Comparison of ENCODE assay signal across 8 cellular contexts in genomic region chr11:6667733-6668374, GRCh38. TPM values are rescaled to one million over a fixed set of nuclear protein-coding genes. Genes with fewer than 3 reads are reported as not detected.
DNase-seq lines count a peak whose midpoint lies in the region; ATAC-seq, FAIRE-seq and TF ChIP-seq lines count a peak whose summit lies in the region.

No MANE protein-coding gene starts in this region.

- H3K27me3 ChIP-seq in endothelial cell of umbilical vein (ENCODE audit: control insufficient read depth in 2 of 2, insufficient read depth in 2 of 2, low read length in 2 of 2) (no peaks in the 10 kb centered on the region), parathyroid adenoma (ENCODE audit: control insufficient read depth, insufficient read depth, low read length) (no peaks in the 10 kb centered on the region)

- H3K36me3 Mint-ChIP-seq in activated CD8-positive, alpha-beta memory T cell treated with anti-CD3 and anti-CD28 coated beads, Interleukin-2, amount 10 ng/mL, durations not matched to agents 7 days and 5 days = peaks cover 4% of the 10 kb centered on the region

- peak; percentile 69 for ATAC-seq in activated CD8-positive, alpha-beta memory T cell treated with anti-CD3 and anti-CD28 coated beads, Interleukin-2, amount 10 ng/mL, durations not matched to agents 7 days and 5 days
- ATAC-seq in HG03095 (IDR thresholded peaks at IDR 0.05; ENCODE audit: unreplicated experiment) (peak; percentile 75), HG02973 (IDR thresholded peaks at IDR 0.05; ENCODE audit: unreplicated experiment) (no peak)

- no peak overlapping the region for H3K4me3 ChIP-seq in endothelial cell of umbilical vein (replicated peaks in 1 of 3; ENCODE audit: insufficient read depth in 1 of 3, low read depth in 1 of 3, low read length in 3 of 3)
- H3K4me3 ChIP-seq in parathyroid adenoma (ENCODE audit: low read depth, low read length) = no peak overlapping the region

- dilution Hi-C loops in endothelial cell of umbilical vein (cut with MboI; ENCODE audit: extremely low pct_ligation_motif_present, low sequenced_read_pairs) = no loop called here

- no peaks in the 10 kb centered on the region for H3K9me3 Mint-ChIP-seq in activated CD8-positive, alpha-beta memory T cell treated with anti-CD3 and anti-CD28 coated beads, Interleukin-2, amount 10 ng/mL, durations not matched to agents 7 days and 5 days (ENCODE audit: low read depth)

- H3K27ac Mint-ChIP-seq in activated CD8-positive, alpha-beta memory T cell treated with anti-CD3 and anti-CD28 coated beads, Interleukin-2, amount 10 ng/mL, durations not matched to agents 7 days and 5 days = peak overlapping the region; percentile 61

- H3K36me3 ChIP-seq in endothelial cell of umbilical vein (ENCODE audit: control insufficient read depth in 2 of 2, extremely low read depth in 1 of 2, insufficient read depth in 2 of 2, low read length in 2 of 2) (no peaks in the 10 kb centered on the region), parathyroid adenoma (ENCODE audit: control insufficient read depth, insufficient read depth, low read length) (no peaks in the 10 kb centered on the region)

- TF ChIP-seq POLR2A in endothelial cell of umbilical vein (IDR thresholded peaks at IDR 0.05; ENCODE audit: low read depth, low read length) = no peak

- H3K4me2 ChIP-seq in endothelial cell of umbilical vein (ENCODE audit: insufficient read depth, low read length) (no peak overlapping the region), parathyroid adenoma (ENCODE audit: low read length) (no peak overlapping the region)

- peak; percentile 74 for FAIRE-seq in endothelial cell of umbilical vein (lab: Jason Lieb, UNC)

- TF ChIP-seq CTCF in endothelial cell of umbilical vein (IDR thresholded peaks at IDR 0.05; ENCODE audit: extremely low read depth in 1 of 2, insufficient read depth in 1 of 2, low read depth in 1 of 2, low read length in 2 of 2) (peak; percentile 39 to 53), parathyroid adenoma (IDR thresholded peaks at IDR 0.05) (peak; percentile 11)

- peak; percentile 69 for DNase-seq in activated CD8-positive, alpha-beta memory T cell treated with anti-CD3 and anti-CD28 coated beads, Interleukin-2, amount 10 ng/mL, durations not matched to agents 7 days and 5 days
- no peak for DNase-seq in activated CD8-positive, alpha-beta memory T cell treated with anti-CD3 and anti-CD28 coated beads, Interleukin-2, amount 50 U/mL, for 48 hours
- DNase-seq in SW480 (ENCODE audit: low spot score) = peak; percentile 60
- DNase-seq in endothelial cell of umbilical vein (ENCODE audit: low read depth, low spot score) = peak; percentile 34
- DNase-seq in NCI-H1694 treated with DMSO at 0.1 percent for 48 hours (lab: John Stamatoyannopoulos, UW) = no peak

- peak overlapping the region; percentile 84 for H2AFZ ChIP-seq in endothelial cell of umbilical vein (ENCODE audit: low read depth, low read length)
- no peak overlapping the region for H2AFZ ChIP-seq in parathyroid adenoma

- H4K20me1 ChIP-seq in endothelial cell of umbilical vein (replicated peaks; ENCODE audit: control insufficient read depth, extremely low read depth, insufficient read depth, low read length) = no peaks in the 10 kb centered on the region

- BruUV-seq in endothelial cell of umbilical vein (replicated peaks; lab: Mats Ljungman, UMichigan) = no TSS peak

- H3K4me1 Mint-ChIP-seq in activated CD8-positive, alpha-beta memory T cell treated with anti-CD3 and anti-CD28 coated beads, Interleukin-2, amount 10 ng/mL, durations not matched to agents 7 days and 5 days = peaks cover 60% of the 10 kb centered on the region

- H3K79me2 ChIP-seq in endothelial cell of umbilical vein (ENCODE audit: control insufficient read depth, insufficient read depth, low read length) (no peaks in the 10 kb centered on the region), parathyroid adenoma (no peaks in the 10 kb centered on the region)

- no peaks in the 10 kb centered on the region for H3K9me3 ChIP-seq in endothelial cell of umbilical vein (replicated peaks; ENCODE audit: control insufficient read depth, insufficient read depth, low read length)
- no peaks in the 10 kb centered on the region for H3K9me3 ChIP-seq in parathyroid adenoma (ENCODE audit: control insufficient read depth, low read length)

- H3K27me3 Mint-ChIP-seq in activated CD8-positive, alpha-beta memory T cell treated with anti-CD3 and anti-CD28 coated beads, Interleukin-2, amount 10 ng/mL, durations not matched to agents 7 days and 5 days = no peaks in the 10 kb centered on the region

- H3K9ac ChIP-seq in endothelial cell of umbilical vein (replicated peaks; ENCODE audit: extremely low read depth, insufficient read depth, low read length) (no peak overlapping the region), parathyroid adenoma (no peak overlapping the region)

- H3K9me1 ChIP-seq in endothelial cell of umbilical vein (replicated peaks; ENCODE audit: control insufficient read depth, extremely low read depth, insufficient read depth, low read length) = no peaks in the 10 kb centered on the region

- H3K27ac ChIP-seq in endothelial cell of umbilical vein (ENCODE audit: insufficient read depth, low read depth, low read length) (no peak overlapping the region), parathyroid adenoma (no peak overlapping the region)

- CTCF ChIA-PET in activated CD8-positive, alpha-beta memory T cell treated with anti-CD3 and anti-CD28 coated beads, Interleukin-2, amount 10 ng/mL, durations not matched to agents 7 days and 5 days (lab: Charles Lee) = interaction anchor here (0.9 to 3.0 kb wide), 23 partner anchors 9 to 289 kb away, joined by 3 to 21 read pairs (median 5); partner anchors contain the start of genes MRPL17, TAF10 and TPP1
- CTCF ChIA-PET in endothelial cell of umbilical vein (lab: Charles Lee) = interaction anchor here (0.7 to 3.2 kb wide), 31 partner anchors 9 to 289 kb away, joined by 3 to 35 read pairs (median 7); partner anchors contain the start of genes ARFIP2, DCHS1, ILK and MRPL17

- intact Hi-C loops in endothelial cell of umbilical vein (cut with micrococcal nuclease) = loop anchor here (1.0 kb wide), 4 partner anchors 15 to 137 kb away; partner anchors contain the start of genes MRPL17 and TPP1

- POLR2A ChIA-PET in endothelial cell of umbilical vein (lab: Charles Lee) = no interaction called here

- no peaks in the 10 kb centered on the region for H3K4me1 ChIP-seq in endothelial cell of umbilical vein (ENCODE audit: control insufficient read depth, extremely low read depth, insufficient read depth, low read length)
- no peaks in the 10 kb centered on the region for H3K4me1 ChIP-seq in parathyroid adenoma

- H3K4me3 Mint-ChIP-seq in activated CD8-positive, alpha-beta memory T cell treated with anti-CD3 and anti-CD28 coated beads, Interleukin-2, amount 10 ng/mL, durations not matched to agents 7 days and 5 days = no peak overlapping the region

RNA-seq across cellular contexts. Expression of gene DCHS1, which starts 12.2 kb away (rescaled TPM):
- under 1 TPM; 0.14 to 0.32 TPM for total RNA-seq in activated CD8-positive, alpha-beta memory T cell treated with anti-CD3 and anti-CD28 coated beads, Interleukin-2, amount 10 ng/mL, durations not matched to agents 7 days and 5 days
- 73.0 and 73.1 TPM in 2 replicates for total RNA-seq in endothelial cell of umbilical vein
- polyA plus RNA-seq in endothelial cell of umbilical vein = 56.2 and 64.2 TPM in 2 replicates
- 31.1 and 35.9 TPM in 2 replicates for polyA plus RNA-seq in endothelial cell of umbilical vein (2011; cell fraction: cytosol; rRNA removed)
- polyA plus RNA-seq in endothelial cell of umbilical vein (2011; cell fraction: nucleus; rRNA removed) = 89.5 and 105 TPM in 2 replicates
- 52.6 and 58.4 TPM in 2 replicates for polyA plus RNA-seq in endothelial cell of umbilical vein (2012)
- polyA minus RNA-seq in endothelial cell of umbilical vein = 125 and 133 TPM in 2 replicates
- not detected for polyA minus RNA-seq in endothelial cell of umbilical vein (2011; cell fraction: cytosol; rRNA and poly(A)+ RNA removed)
- 59.4 and 70.9 TPM in 2 replicates for polyA minus RNA-seq in endothelial cell of umbilical vein (2011; cell fraction: nucleus; rRNA and poly(A)+ RNA removed)

RNA-seq across cellular contexts. Expression of gene MRPL17, which starts 15.3 kb away (rescaled TPM):
- total RNA-seq in activated CD8-positive, alpha-beta memory T cell treated with anti-CD3 and anti-CD28 coated beads, Interleukin-2, amount 10 ng/mL, durations not matched to agents 7 days and 5 days = 10 to 100 TPM; 69.4 to 81.0 TPM
- 86.8 and 87.2 TPM in 2 replicates for total RNA-seq in endothelial cell of umbilical vein
- polyA plus RNA-seq in endothelial cell of umbilical vein = 61.7 and 67.6 TPM in 2 replicates
- polyA plus RNA-seq in endothelial cell of umbilical vein (2011; cell fraction: cytosol; rRNA removed) = 72.5 and 80.8 TPM in 2 replicates
- 34.5 and 39.1 TPM in 2 replicates for polyA plus RNA-seq in endothelial cell of umbilical vein (2011; cell fraction: nucleus; rRNA removed)
- polyA plus RNA-seq in endothelial cell of umbilical vein (2012) = 90.2 and 103 TPM in 2 replicates
- 42.4 and 46.0 TPM in 2 replicates for polyA minus RNA-seq in endothelial cell of umbilical vein
- 67.5 TPM for polyA minus RNA-seq in endothelial cell of umbilical vein (2011; cell fraction: cytosol; rRNA and poly(A)+ RNA removed)
- 10.6 and 12.9 TPM in 2 replicates for polyA minus RNA-seq in endothelial cell of umbilical vein (2011; cell fraction: nucleus; rRNA and poly(A)+ RNA removed)

RNA-seq across cellular contexts. Expression of gene TPP1, which starts 48.6 kb away (rescaled TPM):
- 10 to 100 TPM; 76.8 to 79.3 TPM for total RNA-seq in activated CD8-positive, alpha-beta memory T cell treated with anti-CD3 and anti-CD28 coated beads, Interleukin-2, amount 10 ng/mL, durations not matched to agents 7 days and 5 days
- total RNA-seq in endothelial cell of umbilical vein = 101 and 124 TPM in 2 replicates
- 219 and 224 TPM in 2 replicates for polyA plus RNA-seq in endothelial cell of umbilical vein
- 99.6 and 106 TPM in 2 replicates for polyA plus RNA-seq in endothelial cell of umbilical vein (2011; cell fraction: cytosol; rRNA removed)
- polyA plus RNA-seq in endothelial cell of umbilical vein (2011; cell fraction: nucleus; rRNA removed) = 233 and 244 TPM in 2 replicates
- 144 and 174 TPM in 2 replicates for polyA plus RNA-seq in endothelial cell of umbilical vein (2012)
- polyA minus RNA-seq in endothelial cell of umbilical vein = 171 and 223 TPM in 2 replicates
- polyA minus RNA-seq in endothelial cell of umbilical vein (2011; cell fraction: cytosol; rRNA and poly(A)+ RNA removed) = 50.7 TPM
- 61.0 and 85.1 TPM in 2 replicates for polyA minus RNA-seq in endothelial cell of umbilical vein (2011; cell fraction: nucleus; rRNA and poly(A)+ RNA removed)

RNA-seq across cellular contexts. Expression of gene TAF10, which starts 55.8 kb away (rescaled TPM):
- total RNA-seq in activated CD8-positive, alpha-beta memory T cell treated with anti-CD3 and anti-CD28 coated beads, Interleukin-2, amount 10 ng/mL, durations not matched to agents 7 days and 5 days = 100 to 1,000 TPM; 134 to 144 TPM
- 86.2 and 105 TPM in 2 replicates for total RNA-seq in endothelial cell of umbilical vein
- 149 and 208 TPM in 2 replicates for polyA plus RNA-seq in endothelial cell of umbilical vein
- 153 and 155 TPM in 2 replicates for polyA plus RNA-seq in endothelial cell of umbilical vein (2011; cell fraction: cytosol; rRNA removed)
- polyA plus RNA-seq in endothelial cell of umbilical vein (2011; cell fraction: nucleus; rRNA removed) = 91.4 and 134 TPM in 2 replicates
- polyA plus RNA-seq in endothelial cell of umbilical vein (2012) = 213 and 235 TPM in 2 replicates
- 80.6 and 94.6 TPM in 2 replicates for polyA minus RNA-seq in endothelial cell of umbilical vein
- polyA minus RNA-seq in endothelial cell of umbilical vein (2011; cell fraction: cytosol; rRNA and poly(A)+ RNA removed) = 63.8 TPM
- 21.2 and 22.1 TPM in 2 replicates for polyA minus RNA-seq in endothelial cell of umbilical vein (2011; cell fraction: nucleus; rRNA and poly(A)+ RNA removed)

Comparison
In these comparisons a context has a peak if more than half of its experiments do, and no peak if none do; other contexts are left out.
1. DNase-seq: peak in activated CD8-positive, alpha-beta memory T cell treated with anti-CD3 and anti-CD28 coated beads, Interleukin-2, amount 10 ng/mL, durations not matched to agents 7 days and 5 days (single experiment), SW480 (single experiment) and endothelial cell of umbilical vein (single experiment); none in activated CD8-positive, alpha-beta memory T cell treated with anti-CD3 and anti-CD28 coated beads, Interleukin-2, amount 50 U/mL, for 48 hours (single experiment) and NCI-H1694 treated with DMSO at 0.1 percent for 48 hours (single experiment).
2. RNA of gene DCHS1, which starts 12.2 kb away (total RNA-seq): 73.0 to 73.1 TPM in endothelial cell of umbilical vein; 0.14 to 0.32 TPM in activated CD8-positive, alpha-beta memory T cell treated with anti-CD3 and anti-CD28 coated beads, Interleukin-2, amount 10 ng/mL, durations not matched to agents 7 days and 5 days; every median in the first group is over 10 times any median in the second.